ENCODE assay signal across 8 cellular contexts in genomic region chr6:90413867-90414266, GRCh38.
A peak's percentile ranks its signal among the peaks of the same experiment; 100 is the strongest.
DNase-seq lines count a peak whose midpoint lies in the region; ATAC-seq and TF ChIP-seq lines count a peak whose summit lies in the region.

No MANE protein-coding gene starts in this region.

- no peaks in the 10 kb centered on the region for H3K9me3 Mint-ChIP-seq in naive B cell
- H3K9me3 Mint-ChIP-seq in stimulated activated naive B cell treated with anti-CD40 and anti-IgM and Interleukin-4, amounts not matched to agents 10 μg/mL and 1 μg/mL and 100 μg/mL, for 72 hours: no peaks in the 10 kb centered on the region

- H3K4me1 ChIP-seq in colonic mucosa: no peaks in the 10 kb centered on the region

- H3K9ac ChIP-seq in colonic mucosa (ENCODE audit: low read depth in 2 of 2, low read length in 2 of 2): no peak overlapping the region

- intact Hi-C loops in colonic mucosa (cut with DNase I): no loop called here

- no peak overlapping the region for H3K4me3 ChIP-seq in colonic mucosa

- no peak overlapping the region for H3K27ac ChIP-seq in colonic mucosa

- H3K36me3 Mint-ChIP-seq in naive B cell: peaks cover 0 to 3% of the 10 kb centered on the region in 2 donors
- no peaks in the 10 kb centered on the region for H3K36me3 Mint-ChIP-seq in stimulated activated naive B cell treated with anti-CD40 and anti-IgM and Interleukin-4, amounts not matched to agents 10 μg/mL and 1 μg/mL and 100 μg/mL, for 72 hours

- peaks cover 18 to 29% (median 27%) of the 10 kb centered on the region in 3 donors for H3K4me1 Mint-ChIP-seq in naive B cell
- peaks cover 27 to 54% of the 10 kb centered on the region in 2 donors for H3K4me1 Mint-ChIP-seq in stimulated activated naive B cell treated with anti-CD40 and anti-IgM and Interleukin-4, amounts not matched to agents 10 μg/mL and 1 μg/mL and 100 μg/mL, for 72 hours

- peaks cover 0 to 5% (median 0%) of the 10 kb centered on the region in 3 donors for H3K27me3 Mint-ChIP-seq in naive B cell
- no peaks in the 10 kb centered on the region for H3K27me3 Mint-ChIP-seq in stimulated activated naive B cell treated with anti-CD40 and anti-IgM and Interleukin-4, amounts not matched to agents 10 μg/mL and 1 μg/mL and 100 μg/mL, for 72 hours

- H3K9me3 ChIP-seq in colonic mucosa: no peaks in the 10 kb centered on the region

- TF ChIP-seq CTCF in colonic mucosa (IDR thresholded peaks at IDR 0.05): no peak

- H3K27ac Mint-ChIP-seq in naive B cell: peak overlapping the region; percentile 34 to 98 (median 94)
- no peak overlapping the region for H3K27ac Mint-ChIP-seq in stimulated activated naive B cell treated with anti-CD40 and anti-IgM and Interleukin-4, amounts not matched to agents 10 μg/mL and 1 μg/mL and 100 μg/mL, for 72 hours

- H3K27me3 ChIP-seq in colonic mucosa: no peaks in the 10 kb centered on the region

- H3K4me3 Mint-ChIP-seq in naive B cell: peak overlapping the region; percentile 42 to 85 (median 74)
- H3K4me3 Mint-ChIP-seq in stimulated activated naive B cell treated with anti-CD40 and anti-IgM and Interleukin-4, amounts not matched to agents 10 μg/mL and 1 μg/mL and 100 μg/mL, for 72 hours: peak overlapping the region; percentile 49 to 78

- no peaks in the 10 kb centered on the region for H3K36me3 ChIP-seq in colonic mucosa

- DNase-seq in AG08395 (ENCODE audit: low spot score) (peak; percentile 11), M059J (ENCODE audit: low read depth) (peak; percentile 22), colonic mucosa (peak; percentile 30), naive B cell (peak; percentile 70), NCI-H146 (lab: John Stamatoyannopoulos, UW) (no peak)
- DNase-seq in activated CD4-positive, CD25-positive, alpha-beta regulatory T cell treated with anti-CD3 and anti-CD28 coated beads, Interleukin-2, amount 50 U/mL, for 72 hours: peak; percentile 55
- DNase-seq in stimulated activated naive B cell treated with anti-CD40 and anti-IgM and Interleukin-4, amounts not matched to agents 10 μg/mL and 1 μg/mL and 100 μg/mL, for 72 hours: peak; percentile 56

- peak; percentile 96 to 97 for ATAC-seq in naive B cell (ENCODE audit: low read depth in 2 of 2)
- ATAC-seq in stimulated activated naive B cell treated with anti-CD40 and anti-IgM and Interleukin-4, amounts not matched to agents 10 μg/mL and 1 μg/mL and 100 μg/mL, for 72 hours (replicated peaks): peak; percentile 75 to 82
- ATAC-seq in HG03175 (IDR thresholded peaks at IDR 0.05; ENCODE audit: unreplicated experiment): no peak
